In the genomic region with DNA sequence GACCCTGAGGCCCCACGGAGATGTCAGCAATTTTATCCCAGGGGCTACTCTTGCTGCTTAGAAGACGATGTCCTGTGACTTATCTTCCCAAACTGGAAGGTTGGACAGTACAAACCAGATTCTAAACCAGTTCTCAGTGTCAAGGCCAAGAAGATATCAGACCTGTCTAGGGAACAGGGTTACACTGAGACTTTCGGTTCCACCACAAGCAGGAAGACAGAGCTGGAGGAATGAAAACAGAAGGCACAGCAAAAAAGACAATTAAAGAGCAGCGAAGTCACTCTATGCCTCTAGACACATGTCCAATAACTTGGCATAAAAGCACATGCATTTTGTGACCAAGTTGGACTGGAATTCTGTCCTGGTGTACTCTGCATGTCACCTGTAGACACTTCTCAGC, we compare ENCODE assay signal across 9 cellular contexts.
"Had no signal": no experiment of that assay in that cellular context is flagged by ENCODE, and none has a peak within 500 bp of the region (broad histone marks: within the 10 kb centered on the region; RNA-seq: fewer than 3 reads in every experiment).

No MANE protein-coding gene starts in this region.

- H3K4me3 Mint-ChIP-seq: IgD-negative memory B cell had no signal

- H3K36me3 Mint-ChIP-seq: IgD-negative memory B cell had no signal

- H3K9ac ChIP-seq: KMS-11 had no signal

- ATAC-seq: HepG2, K562 had no signal

- DNase-seq: IMR-90, KBM-7, KG1 had no signal

- H3K27ac ChIP-seq: HL-60, KMS-11 had no signal

- H3K4me2 ChIP-seq: KMS-11 had no signal

- H3K4me3 ChIP-seq: K562 had no signal

- FAIRE-seq: HepG2, HTR-8/SVneo, K562 had no signal

- H3K27ac Mint-ChIP-seq: IgD-negative memory B cell had no signal
